14 cellular contexts compared by ENCODE assay signal in the genomic region with DNA sequence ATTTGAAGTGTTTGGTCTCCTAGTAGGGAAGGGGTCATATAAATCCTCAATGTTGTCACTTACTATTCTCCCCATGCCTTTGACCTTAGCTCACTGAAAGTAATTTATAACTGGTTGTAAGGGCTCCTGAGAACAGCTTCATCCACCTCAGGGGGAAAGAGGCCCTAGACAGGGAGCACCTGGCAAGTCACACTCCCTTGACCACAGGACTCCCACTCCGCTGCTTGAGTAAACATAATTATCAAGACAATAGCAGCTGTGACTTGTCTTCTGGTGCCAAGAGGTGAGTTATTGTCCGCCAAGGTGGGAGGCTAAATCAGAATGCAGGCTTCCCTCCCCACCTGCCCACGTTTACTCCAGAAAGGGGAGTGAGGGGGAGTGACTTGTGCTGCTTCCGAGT.
DNase-seq lines count a peak whose midpoint lies in the region; ATAC-seq lines count a peak whose summit lies in the region.
"Had no signal": no experiment of that assay in that cellular context is flagged by ENCODE, and none has a peak within 500 bp of the region (broad histone marks: within the 10 kb centered on the region; RNA-seq: fewer than 3 reads in every experiment).

No MANE protein-coding gene starts in this region.

- ATAC-seq in GM18502 (IDR thresholded peaks at IDR 0.05; ENCODE audit: poor library complexity, unreplicated experiment) = no peak
- no peak for ATAC-seq in HG02571 (IDR thresholded peaks at IDR 0.05; ENCODE audit: unreplicated experiment)
- ATAC-seq in HG02981 (IDR thresholded peaks at IDR 0.05; ENCODE audit: unreplicated experiment) = no peak
- ATAC-seq: activated CD8-positive, alpha-beta memory T cell treated with anti-CD3 and anti-CD28 coated beads, Interleukin-2, amount 10 ng/mL, durations not matched to agents 7 days and 5 days; activated naive CD4-positive, alpha-beta T cell treated with anti-CD3 and anti-CD28 coated beads, Interleukin-2, amount 50 U/mL, for 72 hours; left ventricle myocardium superior; naive thymus-derived CD4-positive, alpha-beta T cell; stimulated activated naive B cell treated with anti-CD40 and anti-IgM and Interleukin-4, amounts not matched to agents 10 μg/mL and 1 μg/mL and 100 μg/mL, for 72 hours had no signal

- DNase-seq in ELF-1 (ENCODE audit: low read depth, low spot score) = peak; percentile 0
- peak; percentile 93 for DNase-seq in NCI-H2029 (lab: John Stamatoyannopoulos, UW)
- peak; percentile 86 for DNase-seq in NCI-H82 treated with DMSO at 0.1 percent for 48 hours (lab: John Stamatoyannopoulos, UW; ENCODE audit: unreplicated experiment)
- DNase-seq in islet precursor cell = peak; percentile 56
- DNase-seq in T-helper 1 cell = no peak
- DNase-seq: activated CD8-positive, alpha-beta memory T cell treated with anti-CD3 and anti-CD28 coated beads, Interleukin-2, amount 10 ng/mL, durations not matched to agents 7 days and 5 days; DMS 273 treated with DMSO at 0.1 percent for 48 hours; left ventricle myocardium superior; naive thymus-derived CD4-positive, alpha-beta T cell; stimulated activated naive B cell treated with anti-CD40 and anti-IgM and Interleukin-4, amounts not matched to agents 10 μg/mL and 1 μg/mL and 100 μg/mL, for 72 hours had no signal

Comparison
In these comparisons a context has a peak if more than half of its experiments do, and no peak if none do; other contexts are left out.
1. DNase-seq: peak in ELF-1 (single experiment), NCI-H2029 (single experiment), NCI-H82 treated with DMSO at 0.1 percent for 48 hours (single experiment) and islet precursor cell (single experiment); none in T-helper 1 cell (0 of 5).